Comparison of ENCODE assay signal across 8 cellular contexts in genomic region chr10:44959243-44960097, GRCh38. TPM values are rescaled to one million over a fixed set of nuclear protein-coding genes. Genes with fewer than 3 reads are reported as not detected.
DNase-seq lines count a peak whose midpoint lies in the region; ATAC-seq and TF ChIP-seq lines count a peak whose summit lies in the region.

RASSF4 (plus strand) TSS chr10:44959802; CDS start chr10:44970203, 10,401 bp downstream.

- CTCF ChIA-PET in WTC11 (lab: Charles Lee) = interaction anchor here (1.0 to 7.3 kb wide), 7 partner anchors 10 to 81 kb away, joined by 3 to 74 read pairs (median 3); partner anchors contain the start of gene DEPP1

- H3K9me3 Mint-ChIP-seq in WTC11 = peaks cover 5% of the 10 kb centered on the region; the same call in 1 of the 2 replicates

- H3K27ac Mint-ChIP-seq in WTC11 = no peak within 1 kb of the TSS; the same call in 1 of the 2 replicates

- H3K4me1 Mint-ChIP-seq in WTC11 = peaks cover 56% of the 10 kb centered on the region

- DNase-seq in 8988T = peak; percentile 85
- peak; percentile 72 for DNase-seq in NCI-H2171 (lab: John Stamatoyannopoulos, UW)
- DNase-seq in WTC11 (ENCODE audit: low spot score) = peak; percentile 94
- peak; percentile 79 to 83 for DNase-seq in cardiac fibroblast (ENCODE audit: low read depth in 2 of 2)
- DNase-seq in iris pigment epithelial cell (ENCODE audit: low read depth) = peak; percentile 86
- DNase-seq in stimulated activated CD4-positive, alpha-beta T cell treated with anti-CD3 and anti-CD28 coated beads, Interleukin-12 subunit alpha, Interleukin-12 subunit beta, amount 100 ng/mL, for 4 hours = peak; percentile 92

- peaks cover 10% of the 10 kb centered on the region for H3K27me3 Mint-ChIP-seq in WTC11 (ENCODE audit: low read depth)

- POLR2A ChIA-PET in WTC11 (lab: Charles Lee) = no interaction called here

- ATAC-seq in GM18519 (IDR thresholded peaks at IDR 0.05; ENCODE audit: low FRiP score, unreplicated experiment) (peak; percentile 87), HG03039 (IDR thresholded peaks at IDR 0.05; ENCODE audit: unreplicated experiment) (peak; percentile 96), WTC11 (peak; percentile 97)

- peak within 1 kb of the TSS; percentile 81 for H3K4me3 Mint-ChIP-seq in WTC11

- H3K36me3 Mint-ChIP-seq in WTC11 = peaks cover 9% of the 10 kb centered on the region

- H3K4me3 ChIP-seq in cardiac fibroblast (replicated peaks in 1 of 2; ENCODE audit: low read depth in 2 of 2, low read length in 2 of 2) = peak within 1 kb of the TSS; percentile 68 to 83

- TF ChIP-seq CTCF in WTC11 (IDR thresholded peaks at IDR 0.05) = no peak
- no peak for TF ChIP-seq CTCF in cardiac fibroblast (IDR thresholded peaks at IDR 0.05; ENCODE audit: low read depth, low read length)

TF ChIP-seq in WTC11, 78 proteins besides CTCF, POLR2A, EP300 and RAD21 (continues in another document):
- TF ChIP-seq GABPB1 (CRISPR knock-in tag; IDR thresholded peaks at IDR 0.05) (peak; percentile 66), ARID4B (CRISPR knock-in tag; IDR thresholded peaks at IDR 0.05; ENCODE audit: borderline replicate concordance) (no peak; the same call in 1 of the 2 replicates), E2F1 (CRISPR knock-in tag; IDR thresholded peaks at IDR 0.05) (0 out of 2 replicates have a peak, but pooled peaks have one; percentile 5), SMAD3 (CRISPR knock-in tag; IDR thresholded peaks at IDR 0.05; ENCODE audit: borderline replicate concordance) (no peak), IRF1 (CRISPR knock-in tag; IDR thresholded peaks at IDR 0.05) (no peak), ZNF317 (CRISPR knock-in tag; IDR thresholded peaks at IDR 0.05; ENCODE audit: borderline replicate concordance, low read depth) (no peak), E2F5 (CRISPR knock-in tag; IDR thresholded peaks at IDR 0.05) (0 out of 2 replicates have a peak, but pooled peaks have one; percentile 9), ZNF232 (CRISPR knock-in tag; IDR thresholded peaks at IDR 0.05) (peak; percentile 79; the same call in 1 of the 2 replicates), MYBL2 (CRISPR knock-in tag; IDR thresholded peaks at IDR 0.05) (peak; percentile 18; the same call in 1 of the 2 replicates), USF2 (CRISPR knock-in tag; IDR thresholded peaks at IDR 0.05) (peak; percentile 8; the same call in 1 of the 2 replicates), FOXK1 (CRISPR knock-in tag; IDR thresholded peaks at IDR 0.05) (0 out of 2 replicates have a peak, but pooled peaks have one; percentile 28), CREB1 (CRISPR knock-in tag; IDR thresholded peaks at IDR 0.05) (no peak), TEAD4 (CRISPR knock-in tag; IDR thresholded peaks at IDR 0.05) (no peak), TP53 (CRISPR knock-in tag; IDR thresholded peaks at IDR 0.05) (peak; percentile 86; the same call in 1 of the 2 replicates), STAT6 (CRISPR knock-in tag; conservative IDR thresholded peaks at IDR 0.05; ENCODE audit: low read depth) (no peak), NR1H2 (CRISPR knock-in tag; IDR thresholded peaks at IDR 0.05) (no peak), PRRX2 (CRISPR knock-in tag; IDR thresholded peaks at IDR 0.05) (no peak)

RNA-seq across cellular contexts. Expression of gene RASSF4, which starts in this region (rescaled TPM):
- 15.7 to 16.7 TPM (median 16.2 TPM) in 3 replicates for total RNA-seq in WTC11 (2021)

Comparison
In these comparisons a context has a peak if more than half of its experiments do, and no peak if none do; other contexts are left out.
1. Peak in every context shown above with its lines: DNase-seq, ATAC-seq and H3K4me3 ChIP-seq.